8 cellular contexts compared by ENCODE assay signal in the genomic region with DNA sequence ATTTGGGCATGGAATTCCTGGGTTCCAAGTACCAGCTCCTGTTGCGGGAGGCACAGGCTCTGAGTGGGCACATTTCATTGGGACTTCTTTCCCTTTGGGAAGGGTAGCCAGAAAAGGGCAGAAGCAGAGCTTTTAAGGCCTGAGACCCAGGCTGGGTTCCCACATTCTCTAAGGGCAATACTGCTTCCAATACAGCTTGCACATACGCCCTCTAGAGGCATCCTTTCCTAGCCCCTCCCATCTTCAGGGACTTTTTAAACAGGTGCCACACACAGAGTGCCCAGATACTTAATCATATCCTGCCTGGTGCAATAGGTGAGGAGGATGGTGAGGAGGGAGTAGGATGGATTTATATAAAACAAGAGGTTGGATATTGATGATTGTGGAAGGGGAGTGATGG. TPM values are rescaled to one million over a fixed set of nuclear protein-coding genes. Genes with fewer than 3 reads are reported as not detected.
DNase-seq lines count a peak whose midpoint lies in the region; ATAC-seq and TF ChIP-seq lines count a peak whose summit lies in the region.

No MANE protein-coding gene starts in this region.

- TF ChIP-seq POLR2A in heart left ventricle (IDR thresholded peaks at IDR 0.05), result no peak

- no peak overlapping the region for H3K4me3 Mint-ChIP-seq in Calu3 (ENCODE audit: low read depth, unreplicated experiment)
- no peak overlapping the region for H3K4me3 Mint-ChIP-seq in memory B cell

- BruUV-seq in Calu3 (replicated peaks; lab: Mats Ljungman, UMichigan), result no TSS peak

- no peak overlapping the region for H3K4me3 ChIP-seq in heart left ventricle

- no peaks in the 10 kb centered on the region for H3K4me1 Mint-ChIP-seq in Calu3 (ENCODE audit: low read depth, unreplicated experiment)
- peaks cover 4% of the 10 kb centered on the region for H3K4me1 Mint-ChIP-seq in memory B cell

- no peak for TF ChIP-seq CTCF in Calu3 (IDR thresholded peaks at IDR 0.05; ENCODE audit: unreplicated experiment)
- peak in 1 of 12 donors; percentile 32 for TF ChIP-seq CTCF in heart left ventricle (IDR thresholded peaks at IDR 0.05)

- intact Hi-C loops in Calu3 (cut with micrococcal nuclease; ENCODE audit: unreplicated experiment) (loop anchor here (5.0 kb wide), 1 partner anchor 324 kb away; no protein-coding TSS in a partner anchor), heart left ventricle (cut with DNase I) (no loop called here)

- peaks cover 5% of the 10 kb centered on the region for H3K27me3 Mint-ChIP-seq in Calu3 (ENCODE audit: unreplicated experiment)
- peaks cover 3% of the 10 kb centered on the region for H3K27me3 Mint-ChIP-seq in memory B cell

- peak; percentile 19 for DNase-seq in Calu3
- DNase-seq in UCSD-AML1 (lab: John Stamatoyannopoulos, UW; ENCODE audit: unreplicated experiment), result peak; percentile 26
- no peak for DNase-seq in memory B cell (ENCODE audit: low spot score in 2 of 2)
- DNase-seq in NCI-H1048 (lab: John Stamatoyannopoulos, UW), result no peak
- no peak for DNase-seq in heart left ventricle
- DNase-seq in putamen (ENCODE audit: low spot score), result no peak

- peaks cover 0 to 15% (median 10%) of the 10 kb centered on the region in 12 donors for H3K4me1 ChIP-seq in heart left ventricle

- 79 to 91% (median 84%) methylated on average over 2 of the region's 2 CpGs for WGBS in heart left ventricle, 4 donors

- H3K36me3 Mint-ChIP-seq in Calu3 (ENCODE audit: insufficient read depth, unreplicated experiment), result peaks cover 7% of the 10 kb centered on the region
- H3K36me3 Mint-ChIP-seq in memory B cell, result no peaks in the 10 kb centered on the region

- H3K9me3 ChIP-seq in heart left ventricle, result no peaks in the 10 kb centered on the region

- no peak overlapping the region for H3K27ac ChIP-seq in heart left ventricle

- no peak overlapping the region for H3K27ac Mint-ChIP-seq in Calu3 (ENCODE audit: unreplicated experiment)
- H3K27ac Mint-ChIP-seq in memory B cell, result no peak overlapping the region

- CTCF ChIA-PET in Calu3 (lab: Charles Lee), result interaction anchor here (0.5 kb wide), 1 partner anchor 72 kb away, joined by 3 read pairs; no protein-coding TSS in a partner anchor

- H3K27me3 ChIP-seq in heart left ventricle, result peaks cover 6 to 30% (median 17%) of the 10 kb centered on the region in 9 donors

- no peaks in the 10 kb centered on the region for H3K36me3 ChIP-seq in heart left ventricle

- H3K9me3 Mint-ChIP-seq in Calu3 (ENCODE audit: low read depth, unreplicated experiment) (no peaks in the 10 kb centered on the region), memory B cell (no peaks in the 10 kb centered on the region)

- ATAC-seq in GM18909 (IDR thresholded peaks at IDR 0.05; ENCODE audit: poor library complexity, unreplicated experiment) (peak; percentile 71), HG03432 (IDR thresholded peaks at IDR 0.05; ENCODE audit: unreplicated experiment) (peak; percentile 53), memory B cell (ENCODE audit: low read depth) (peak; percentile 56), heart left ventricle (no peak)

RNA-seq across cellular contexts. Expression of a gene that starts 5.7 kb away (rescaled TPM):
- total RNA-seq in Calu3 (2022) (not detected in 2 replicates), heart left ventricle (under 1 TPM in 4 of 9 donors, not detected in 5; 0.08 to 0.27 (median 0.11) TPM)
- under 1 TPM; 0.01 to 0.15 TPM for polyA plus RNA-seq in heart left ventricle

Comparison
In these comparisons a context has a peak if more than half of its experiments do, and no peak if none do; other contexts are left out.
1. DNase-seq: peak in Calu3 (single experiment) and UCSD-AML1 (single experiment); none in memory B cell (0 of 2), NCI-H1048 (single experiment), heart left ventricle (0 of 5) and putamen (single experiment).
2. ATAC-seq: peak in GM18909 (single experiment), HG03432 (single experiment) and memory B cell (single experiment); none in heart left ventricle (0 of 4).